Comparison of ENCODE assay signal across 1 cellular context in the genomic region with DNA sequence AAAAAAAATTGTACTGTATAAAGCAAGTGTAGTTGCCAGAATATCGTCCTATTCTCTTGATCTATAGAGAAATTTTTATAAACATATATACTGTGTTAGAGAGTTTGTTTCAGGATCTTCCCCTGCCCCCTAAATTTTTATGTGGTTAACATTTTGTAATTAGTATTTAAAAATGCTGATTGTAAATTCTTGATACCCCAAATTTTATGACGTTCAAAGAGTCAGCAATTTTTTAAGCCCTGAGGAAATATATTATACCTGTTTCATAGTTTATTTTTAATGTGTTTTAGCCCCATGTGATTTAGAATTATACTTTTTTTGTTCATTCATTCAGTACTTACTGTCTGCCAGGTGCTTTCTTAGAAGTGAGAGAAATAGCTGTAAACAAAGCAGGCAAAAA.
A peak's percentile ranks its signal among the peaks of the same experiment; 100 is the strongest.
TF ChIP-seq lines count a peak whose summit lies in the region.

No MANE protein-coding gene starts in this region.

TF ChIP-seq in IMR-90, 13 proteins besides CTCF, POLR2A, EP300 and RAD21:
- no peak for TF ChIP-seq NFE2L2 (IDR thresholded peaks at IDR 0.05; ENCODE audit: low read depth, low read length)
- TF ChIP-seq, protein P1, sequence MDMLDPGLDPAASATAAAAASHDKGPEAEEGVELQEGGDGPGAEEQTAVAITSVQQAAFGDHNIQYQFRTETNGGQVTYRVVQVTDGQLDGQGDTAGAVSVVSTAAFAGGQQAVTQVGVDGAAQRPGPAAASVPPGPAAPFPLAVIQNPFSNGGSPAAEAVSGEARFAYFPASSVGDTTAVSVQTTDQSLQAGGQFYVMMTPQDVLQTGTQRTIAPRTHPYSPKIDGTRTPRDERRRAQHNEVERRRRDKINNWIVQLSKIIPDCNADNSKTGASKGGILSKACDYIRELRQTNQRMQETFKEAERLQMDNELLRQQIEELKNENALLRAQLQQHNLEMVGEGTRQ (IDR thresholded peaks at IDR 0.05; ENCODE audit: low read depth, low read length), result no peak
- TF ChIP-seq RFX5 (IDR thresholded peaks at IDR 0.05; ENCODE audit: low read depth, low read length), result no peak
- TF ChIP-seq FOS (IDR thresholded peaks at IDR 0.05; ENCODE audit: low read depth, low read length), result no peak
- no peak for TF ChIP-seq MXI1 (IDR thresholded peaks at IDR 0.05; ENCODE audit: borderline replicate concordance, low read depth, low read length)
- TF ChIP-seq MAFK (IDR thresholded peaks at IDR 0.05; ENCODE audit: low read depth, low read length), result peak; percentile 45; the same call in 1 of the 2 replicates
